In genomic region chr22:30964858-30965257, GRCh38 we compare ENCODE assay signal across 1 cellular context.
TF ChIP-seq lines count a peak whose summit lies in the region.

No MANE protein-coding gene starts in this region.

TF ChIP-seq in HepG2, 621 proteins besides CTCF, POLR2A, EP300 and RAD21:
- TF ChIP-seq SNAPC5 (CRISPR knock-in tag; IDR thresholded peaks at IDR 0.05; ENCODE audit: borderline replicate concordance), result no peak
- peak; percentile 87 for TF ChIP-seq ZNF629 (CRISPR knock-in tag; conservative IDR thresholded peaks at IDR 0.05)
- peak; percentile 60; the same call in 1 of the 2 replicates for TF ChIP-seq ZNF7 (CRISPR knock-in tag; IDR thresholded peaks at IDR 0.05)
- no peak for TF ChIP-seq NCOA5 (CRISPR knock-in tag; IDR thresholded peaks at IDR 0.05)
- no peak for TF ChIP-seq ZNF180 (CRISPR knock-in tag; IDR thresholded peaks at IDR 0.05; ENCODE audit: borderline replicate concordance, low read depth)
- TF ChIP-seq, protein P1, sequence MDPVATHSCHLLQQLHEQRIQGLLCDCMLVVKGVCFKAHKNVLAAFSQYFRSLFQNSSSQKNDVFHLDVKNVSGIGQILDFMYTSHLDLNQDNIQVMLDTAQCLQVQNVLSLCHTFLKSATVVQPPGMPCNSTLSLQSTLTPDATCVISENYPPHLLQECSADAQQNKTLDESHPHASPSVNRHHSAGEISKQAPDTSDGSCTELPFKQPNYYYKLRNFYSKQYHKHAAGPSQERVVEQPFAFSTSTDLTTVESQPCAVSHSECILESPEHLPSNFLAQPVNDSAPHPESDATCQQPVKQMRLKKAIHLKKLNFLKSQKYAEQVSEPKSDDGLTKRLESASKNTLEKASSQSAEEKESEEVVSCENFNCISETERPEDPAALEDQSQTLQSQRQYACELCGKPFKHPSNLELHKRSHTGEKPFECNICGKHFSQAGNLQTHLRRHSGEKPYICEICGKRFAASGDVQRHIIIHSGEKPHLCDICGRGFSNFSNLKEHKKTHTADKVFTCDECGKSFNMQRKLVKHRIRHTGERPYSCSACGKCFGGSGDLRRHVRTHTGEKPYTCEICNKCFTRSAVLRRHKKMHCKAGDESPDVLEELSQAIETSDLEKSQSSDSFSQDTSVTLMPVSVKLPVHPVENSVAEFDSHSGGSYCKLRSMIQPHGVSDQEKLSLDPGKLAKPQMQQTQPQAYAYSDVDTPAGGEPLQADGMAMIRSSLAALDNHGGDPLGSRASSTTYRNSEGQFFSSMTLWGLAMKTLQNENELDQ (CRISPR knock-in tag; IDR thresholded peaks at IDR 0.05; ENCODE audit: borderline replicate concordance), result no peak
- peak; percentile 28; the same call in 1 of the 2 replicates for TF ChIP-seq KDM1A (CRISPR knock-in tag; IDR thresholded peaks at IDR 0.05)
- TF ChIP-seq ZNF850 (CRISPR knock-in tag; conservative IDR thresholded peaks at IDR 0.05), result no peak
- no peak for TF ChIP-seq RFXAP (CRISPR knock-in tag; IDR thresholded peaks at IDR 0.05; ENCODE audit: borderline replicate concordance)
- no peak for TF ChIP-seq ZNF10 (CRISPR knock-in tag; IDR thresholded peaks at IDR 0.05; ENCODE audit: borderline replicate concordance, low read depth)
- TF ChIP-seq KLF13 (CRISPR knock-in tag; IDR thresholded peaks at IDR 0.05), result no peak
- no peak for TF ChIP-seq ZNF782 (CRISPR knock-in tag; IDR thresholded peaks at IDR 0.05; ENCODE audit: borderline replicate concordance)
